ENCODE assay signal across 2 cellular contexts in genomic region chrX:75522565-75523411, GRCh38.
A peak's percentile ranks its signal among the peaks of the same experiment; 100 is the strongest.
TF ChIP-seq lines count a peak whose summit lies in the region.

Gene ZDHHC15, minus strand, starts transcription at chrX:75523037. Its CDS starts 13 bp downstream, at chrX:75523024.

TF ChIP-seq in IMR-90, 13 proteins besides CTCF, POLR2A, EP300 and RAD21:
- TF ChIP-seq NFE2L2 (IDR thresholded peaks at IDR 0.05; ENCODE audit: low read depth, low read length) (no peak), CEBPB (IDR thresholded peaks at IDR 0.05; ENCODE audit: low read depth, low read length) (no peak), BHLHE40 (IDR thresholded peaks at IDR 0.05; ENCODE audit: low read depth, low read length) (no peak), RCOR1 (IDR thresholded peaks at IDR 0.05; ENCODE audit: insufficient replicate concordance, low read length) (no peak), MAFK (IDR thresholded peaks at IDR 0.05; ENCODE audit: low read depth, low read length) (no peak), RFX5 (IDR thresholded peaks at IDR 0.05; ENCODE audit: low read depth, low read length) (no peak), USF2 (IDR thresholded peaks at IDR 0.05; ENCODE audit: low read depth, low read length) (no peak)

TF ChIP-seq in K562, 482 proteins besides CTCF, POLR2A, EP300 and RAD21:
- TF ChIP-seq ZSCAN29 (IDR thresholded peaks at IDR 0.05): no peak
- TF ChIP-seq ZBTB17 (CRISPR knock-in tag; IDR thresholded peaks at IDR 0.05): peak; percentile 98
- TF ChIP-seq GABPA (tag; conservative IDR thresholded peaks at IDR 0.05; ENCODE audit: low read depth): no peak
- no peak for TF ChIP-seq GATAD2A (IDR thresholded peaks at IDR 0.05)
- TF ChIP-seq ZBED1 (IDR thresholded peaks at IDR 0.05): no peak
TF ChIP-seq in K562: peak in this region for 1.
